In the genomic region with DNA sequence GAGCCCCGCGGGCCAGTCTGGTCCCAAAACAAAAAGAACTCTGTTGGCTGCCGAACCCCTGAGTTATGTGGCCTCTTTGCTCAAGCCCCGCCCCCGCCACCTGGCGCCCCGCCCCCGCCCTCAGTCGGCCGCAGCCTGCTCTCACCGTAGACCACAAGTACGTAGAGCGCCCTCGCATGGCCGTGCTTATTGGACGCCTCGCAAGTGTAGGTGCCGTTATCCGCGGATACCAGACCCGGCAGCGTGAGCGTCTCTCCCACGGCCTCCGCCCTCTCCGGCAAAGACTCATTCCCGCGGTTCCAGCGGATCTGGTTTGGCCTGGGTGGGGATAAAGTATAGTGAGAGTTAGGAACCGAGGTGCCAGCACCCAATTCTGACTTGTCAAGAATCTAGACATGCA, we compare ENCODE assay signal across 1 cellular context.
A peak's percentile ranks its signal among the peaks of the same experiment; 100 is the strongest.
TF ChIP-seq lines count a peak whose summit lies in the region.

No MANE protein-coding gene starts in this region.

TF ChIP-seq in H1, 55 proteins besides CTCF, POLR2A, EP300 and RAD21:
- TF ChIP-seq RNF2 (IDR thresholded peaks at IDR 0.05; ENCODE audit: borderline replicate concordance, low read depth, low read length, missing control alignments, poor library complexity, severe bottlenecking): no peak
- TF ChIP-seq SAP30 (IDR thresholded peaks at IDR 0.05; ENCODE audit: insufficient read depth, insufficient replicate concordance, low read length): no peak
- no peak; a peak in 1 of 4 replicates for TF ChIP-seq SIN3A (conservative IDR thresholded peaks at IDR 0.05 in 1 of 2, IDR thresholded peaks at IDR 0.05 in 1 of 2; ENCODE audit: low read depth in 1 of 2, low read length in 2 of 2)
- TF ChIP-seq ZNF274 (IDR thresholded peaks at IDR 0.05; ENCODE audit: borderline replicate concordance, extremely low read depth, low read length): no peak
- TF ChIP-seq TCF12 (IDR thresholded peaks at IDR 0.05; ENCODE audit: low read depth, low read length): peak; percentile 85; the same call in 1 of the 2 replicates
- TF ChIP-seq SP4 (IDR thresholded peaks at IDR 0.05; ENCODE audit: low read length): no peak
- TF ChIP-seq CBX5 (IDR thresholded peaks at IDR 0.05; ENCODE audit: low read depth, low read length): no peak
- TF ChIP-seq, protein P1, sequence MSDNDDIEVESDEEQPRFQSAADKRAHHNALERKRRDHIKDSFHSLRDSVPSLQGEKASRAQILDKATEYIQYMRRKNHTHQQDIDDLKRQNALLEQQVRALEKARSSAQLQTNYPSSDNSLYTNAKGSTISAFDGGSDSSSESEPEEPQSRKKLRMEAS (IDR thresholded peaks at IDR 0.05): peak; percentile 36; the same call in 1 of the 2 replicates
- no peak for TF ChIP-seq SIRT6 (IDR thresholded peaks at IDR 0.05; ENCODE audit: low read length)
- peak; percentile 59; the same call in 1 of the 2 replicates for TF ChIP-seq POLR2AphosphoS5 (IDR thresholded peaks at IDR 0.05; ENCODE audit: low read depth, low read length)
- TF ChIP-seq TAF7 (optimal IDR thresholded peaks at IDR 0.05; ENCODE audit: borderline replicate concordance, low read depth, low read length): no peak
- TF ChIP-seq RBBP5 (IDR thresholded peaks at IDR 0.05; ENCODE audit: borderline replicate concordance, low read depth, low read length): no peak
- TF ChIP-seq CBX8 (IDR thresholded peaks at IDR 0.05; ENCODE audit: borderline replicate concordance, low read depth, low read length): no peak
- TF ChIP-seq ASH2L (IDR thresholded peaks at IDR 0.05; ENCODE audit: low read length): no peak
- no peak for TF ChIP-seq BACH1 (IDR thresholded peaks at IDR 0.05; ENCODE audit: low read length)
- TF ChIP-seq KDM1A (IDR thresholded peaks at IDR 0.05; ENCODE audit: borderline replicate concordance, low read length): peak; percentile 41; the same call in 1 of the 2 replicates
- no peak for TF ChIP-seq YY1 (IDR thresholded peaks at IDR 0.05; ENCODE audit: low read depth, low read length)
- TF ChIP-seq, protein P2, sequence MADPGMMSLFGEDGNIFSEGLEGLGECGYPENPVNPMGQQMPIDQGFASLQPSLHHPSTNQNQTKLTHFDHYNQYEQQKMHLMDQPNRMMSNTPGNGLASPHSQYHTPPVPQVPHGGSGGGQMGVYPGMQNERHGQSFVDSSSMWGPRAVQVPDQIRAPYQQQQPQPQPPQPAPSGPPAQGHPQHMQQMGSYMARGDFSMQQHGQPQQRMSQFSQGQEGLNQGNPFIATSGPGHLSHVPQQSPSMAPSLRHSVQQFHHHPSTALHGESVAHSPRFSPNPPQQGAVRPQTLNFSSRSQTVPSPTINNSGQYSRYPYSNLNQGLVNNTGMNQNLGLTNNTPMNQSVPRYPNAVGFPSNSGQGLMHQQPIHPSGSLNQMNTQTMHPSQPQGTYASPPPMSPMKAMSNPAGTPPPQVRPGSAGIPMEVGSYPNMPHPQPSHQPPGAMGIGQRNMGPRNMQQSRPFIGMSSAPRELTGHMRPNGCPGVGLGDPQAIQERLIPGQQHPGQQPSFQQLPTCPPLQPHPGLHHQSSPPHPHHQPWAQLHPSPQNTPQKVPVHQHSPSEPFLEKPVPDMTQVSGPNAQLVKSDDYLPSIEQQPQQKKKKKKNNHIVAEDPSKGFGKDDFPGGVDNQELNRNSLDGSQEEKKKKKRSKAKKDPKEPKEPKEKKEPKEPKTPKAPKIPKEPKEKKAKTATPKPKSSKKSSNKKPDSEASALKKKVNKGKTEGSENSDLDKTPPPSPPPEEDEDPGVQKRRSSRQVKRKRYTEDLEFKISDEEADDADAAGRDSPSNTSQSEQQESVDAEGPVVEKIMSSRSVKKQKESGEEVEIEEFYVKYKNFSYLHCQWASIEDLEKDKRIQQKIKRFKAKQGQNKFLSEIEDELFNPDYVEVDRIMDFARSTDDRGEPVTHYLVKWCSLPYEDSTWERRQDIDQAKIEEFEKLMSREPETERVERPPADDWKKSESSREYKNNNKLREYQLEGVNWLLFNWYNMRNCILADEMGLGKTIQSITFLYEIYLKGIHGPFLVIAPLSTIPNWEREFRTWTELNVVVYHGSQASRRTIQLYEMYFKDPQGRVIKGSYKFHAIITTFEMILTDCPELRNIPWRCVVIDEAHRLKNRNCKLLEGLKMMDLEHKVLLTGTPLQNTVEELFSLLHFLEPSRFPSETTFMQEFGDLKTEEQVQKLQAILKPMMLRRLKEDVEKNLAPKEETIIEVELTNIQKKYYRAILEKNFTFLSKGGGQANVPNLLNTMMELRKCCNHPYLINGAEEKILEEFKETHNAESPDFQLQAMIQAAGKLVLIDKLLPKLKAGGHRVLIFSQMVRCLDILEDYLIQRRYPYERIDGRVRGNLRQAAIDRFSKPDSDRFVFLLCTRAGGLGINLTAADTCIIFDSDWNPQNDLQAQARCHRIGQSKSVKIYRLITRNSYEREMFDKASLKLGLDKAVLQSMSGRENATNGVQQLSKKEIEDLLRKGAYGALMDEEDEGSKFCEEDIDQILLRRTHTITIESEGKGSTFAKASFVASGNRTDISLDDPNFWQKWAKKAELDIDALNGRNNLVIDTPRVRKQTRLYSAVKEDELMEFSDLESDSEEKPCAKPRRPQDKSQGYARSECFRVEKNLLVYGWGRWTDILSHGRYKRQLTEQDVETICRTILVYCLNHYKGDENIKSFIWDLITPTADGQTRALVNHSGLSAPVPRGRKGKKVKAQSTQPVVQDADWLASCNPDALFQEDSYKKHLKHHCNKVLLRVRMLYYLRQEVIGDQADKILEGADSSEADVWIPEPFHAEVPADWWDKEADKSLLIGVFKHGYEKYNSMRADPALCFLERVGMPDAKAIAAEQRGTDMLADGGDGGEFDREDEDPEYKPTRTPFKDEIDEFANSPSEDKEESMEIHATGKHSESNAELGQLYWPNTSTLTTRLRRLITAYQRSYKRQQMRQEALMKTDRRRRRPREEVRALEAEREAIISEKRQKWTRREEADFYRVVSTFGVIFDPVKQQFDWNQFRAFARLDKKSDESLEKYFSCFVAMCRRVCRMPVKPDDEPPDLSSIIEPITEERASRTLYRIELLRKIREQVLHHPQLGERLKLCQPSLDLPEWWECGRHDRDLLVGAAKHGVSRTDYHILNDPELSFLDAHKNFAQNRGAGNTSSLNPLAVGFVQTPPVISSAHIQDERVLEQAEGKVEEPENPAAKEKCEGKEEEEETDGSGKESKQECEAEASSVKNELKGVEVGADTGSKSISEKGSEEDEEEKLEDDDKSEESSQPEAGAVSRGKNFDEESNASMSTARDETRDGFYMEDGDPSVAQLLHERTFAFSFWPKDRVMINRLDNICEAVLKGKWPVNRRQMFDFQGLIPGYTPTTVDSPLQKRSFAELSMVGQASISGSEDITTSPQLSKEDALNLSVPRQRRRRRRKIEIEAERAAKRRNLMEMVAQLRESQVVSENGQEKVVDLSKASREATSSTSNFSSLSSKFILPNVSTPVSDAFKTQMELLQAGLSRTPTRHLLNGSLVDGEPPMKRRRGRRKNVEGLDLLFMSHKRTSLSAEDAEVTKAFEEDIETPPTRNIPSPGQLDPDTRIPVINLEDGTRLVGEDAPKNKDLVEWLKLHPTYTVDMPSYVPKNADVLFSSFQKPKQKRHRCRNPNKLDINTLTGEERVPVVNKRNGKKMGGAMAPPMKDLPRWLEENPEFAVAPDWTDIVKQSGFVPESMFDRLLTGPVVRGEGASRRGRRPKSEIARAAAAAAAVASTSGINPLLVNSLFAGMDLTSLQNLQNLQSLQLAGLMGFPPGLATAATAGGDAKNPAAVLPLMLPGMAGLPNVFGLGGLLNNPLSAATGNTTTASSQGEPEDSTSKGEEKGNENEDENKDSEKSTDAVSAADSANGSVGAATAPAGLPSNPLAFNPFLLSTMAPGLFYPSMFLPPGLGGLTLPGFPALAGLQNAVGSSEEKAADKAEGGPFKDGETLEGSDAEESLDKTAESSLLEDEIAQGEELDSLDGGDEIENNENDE (IDR thresholded peaks at IDR 0.05; ENCODE audit: insufficient replicate concordance, low read length): no peak
- TF ChIP-seq PHF8 (conservative IDR thresholded peaks at IDR 0.05; ENCODE audit: low read depth, low read length): no peak
- peak in 1 of 2 experiments; percentile 76; a peak in 2 of 4 replicates for TF ChIP-seq HDAC2 (IDR thresholded peaks at IDR 0.05; ENCODE audit: borderline replicate concordance in 1 of 2, low read depth in 2 of 2, low read length in 2 of 2)
- no peak for TF ChIP-seq SRF (IDR thresholded peaks at IDR 0.05; ENCODE audit: low read depth, low read length)
- no peak for TF ChIP-seq SUZ12 (IDR thresholded peaks at IDR 0.05; ENCODE audit: low read length)
- TF ChIP-seq POU5F1 (IDR thresholded peaks at IDR 0.05; ENCODE audit: low read depth, low read length): no peak
- no peak for TF ChIP-seq CEBPB (IDR thresholded peaks at IDR 0.05; ENCODE audit: low read depth, low read length)
- no peak for TF ChIP-seq NANOG (IDR thresholded peaks at IDR 0.05; ENCODE audit: insufficient read depth, low read depth, low read length, poor library complexity, severe bottlenecking)
- TF ChIP-seq CREB1 (IDR thresholded peaks at IDR 0.05): peak; percentile 58; the same call in 1 of the 2 replicates
- TF ChIP-seq, protein P3, sequence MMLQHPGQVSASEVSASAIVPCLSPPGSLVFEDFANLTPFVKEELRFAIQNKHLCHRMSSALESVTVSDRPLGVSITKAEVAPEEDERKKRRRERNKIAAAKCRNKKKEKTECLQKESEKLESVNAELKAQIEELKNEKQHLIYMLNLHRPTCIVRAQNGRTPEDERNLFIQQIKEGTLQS (IDR thresholded peaks at IDR 0.05; ENCODE audit: insufficient read depth, low read depth, low read length): no peak
TF ChIP-seq in H1: peak in this region for 6.
